21 cellular contexts compared by ENCODE assay signal in genomic region chr17:8257801-8258200, GRCh38. TPM values are rescaled to one million over a fixed set of nuclear protein-coding genes. Genes with fewer than 3 reads are reported as not detected.
A peak's percentile ranks its signal among the peaks of the same experiment; 100 is the strongest.
DNase-seq lines count a peak whose midpoint lies in the region; ATAC-seq, FAIRE-seq and TF ChIP-seq lines count a peak whose summit lies in the region.
"Had no signal": no experiment of that assay in that cellular context is flagged by ENCODE, and none has a peak within 500 bp of the region (broad histone marks: within the 10 kb centered on the region; RNA-seq: fewer than 3 reads in every experiment).

No MANE protein-coding gene starts in this region.

- DNase-seq in IMR-90 (no peak), H1 (ENCODE audit: low read depth in 1 of 2, low spot score in 2 of 2) (no peak), NAMALWA (ENCODE audit: low spot score) (no peak), iPS-NIHi11 (ENCODE audit: low spot score) (no peak)
- no peak for DNase-seq in stimulated activated effector memory CD8-positive, alpha-beta T cell treated with anti-CD3 and anti-CD28 coated beads, Interleukin-12 subunit alpha, Interleukin-12 subunit beta, amount 100 ng/mL, for 72 hours (ENCODE audit: low spot score in 2 of 2)
- DNase-seq: AML-193; Caco-2; Calu3; CD4-positive, alpha-beta T cell; CD8-positive, alpha-beta T cell; DMS79 treated with DMSO at 0.1 percent for 48 hours; GF-D8 had no signal

- H2BK120ac ChIP-seq in IMR-90 (ENCODE audit: low read depth, low read length): no peak overlapping the region
- no peak overlapping the region for H2BK120ac ChIP-seq in H1 (replicated peaks; ENCODE audit: low read depth, low read length)

- no peak overlapping the region for H4K91ac ChIP-seq in IMR-90 (ENCODE audit: insufficient read depth, low read depth, low read length)
- no peak overlapping the region for H4K91ac ChIP-seq in H1 (replicated peaks; ENCODE audit: insufficient read length, low read length)

- H3K79me1 ChIP-seq in IMR-90 (ENCODE audit: low read depth in 1 of 2, low read length in 2 of 2): peaks cover under 1 to 5% of the 10 kb centered on the region in 2 experiments; a peak in 2 of 4 replicates
- H3K79me1 ChIP-seq in H1 (ENCODE audit: low read depth, low read length): 0 out of 2 replicates have a peak, but pooled peaks cover 6% of the 10 kb centered on the region

- no peak overlapping the region for H3K9ac ChIP-seq in IMR-90 (ENCODE audit: low read depth, low read length)
- H3K9ac ChIP-seq in H1 (replicated peaks in 1 of 4; ENCODE audit: extremely low read depth in 1 of 4, low read depth in 3 of 4, low read length in 3 of 4): no peak overlapping the region
- H3K9ac ChIP-seq: BLaER1 treated with 17β-estradiol and CSF1 and Interleukin-3, amounts not matched to agents 10 nM and 100 nM had no signal

- no peak overlapping the region for H3K14ac ChIP-seq in IMR-90 (replicated peaks; ENCODE audit: low read depth, low read length)
- H3K14ac ChIP-seq in H1 (ENCODE audit: insufficient read length): no peak overlapping the region

- intact Hi-C loops in IMR-90 (cut with micrococcal nuclease): no loop called here

- H3K4ac ChIP-seq in IMR-90 (ENCODE audit: low read depth, low read length): no peak overlapping the region
- H3K4ac ChIP-seq in H1 (replicated peaks; ENCODE audit: insufficient read length, low read depth, low read length): no peak overlapping the region

- H4K8ac ChIP-seq in IMR-90 (ENCODE audit: low read depth in 2 of 2, low read length in 2 of 2) (no peak overlapping the region), H1 (ENCODE audit: extremely low read depth, insufficient read depth, low read length) (peak overlapping the region; percentile 42; the same call in 1 of the 2 replicates)

- H3K4me3 Mint-ChIP-seq in stimulated activated effector memory CD8-positive, alpha-beta T cell treated with anti-CD3 and anti-CD28 coated beads, Interleukin-12 subunit alpha, Interleukin-12 subunit beta, amount 100 ng/mL, for 72 hours: no peak overlapping the region
- H3K4me3 Mint-ChIP-seq: B cell; CD4-positive, alpha-beta T cell; CD8-positive, alpha-beta T cell had no signal

- TF ChIP-seq RAD21 in IMR-90 (IDR thresholded peaks at IDR 0.05; ENCODE audit: low read length) (no peak), H1 (IDR thresholded peaks at IDR 0.05 in 1 of 2, conservative IDR thresholded peaks at IDR 0.05 in 1 of 2; ENCODE audit: low read depth in 2 of 2, low read length in 2 of 2) (no peak)

- H4K5ac ChIP-seq in IMR-90 (ENCODE audit: low read depth, low read length) (no peak overlapping the region), H1 (ENCODE audit: insufficient read length, low read depth, low read length) (no peak overlapping the region)

- 96% methylated on average over 6 of the region's 8 CpGs; no CpG with 5 or more reads in 1 of the 2 experiments for WGBS in IMR-90 (ENCODE audit: extremely low coverage in 2 of 2, insufficient read length in 1 of 2), 2 experiments
- 95% methylated on average over 8 of the region's 8 CpGs; no CpG with 5 or more reads in 1 of the 2 experiments for WGBS in H1 (ENCODE audit: extremely low coverage in 1 of 2, insufficient coverage in 1 of 2, insufficient read length in 1 of 2, insufficient replicate concordance in 2 of 2, low coverage in 1 of 2, low lambda C conversion rate in 2 of 2, missing lambda C conversion rate in 1 of 2), 2 experiments

- H3K36me3 ChIP-seq in IMR-90 (ENCODE audit: control insufficient read depth, insufficient read depth, low read length) (peaks cover 30% of the 10 kb centered on the region), H1 (ENCODE audit: control insufficient read depth in 2 of 4, insufficient read depth in 4 of 4, low read length in 3 of 4) (peaks cover 32 to 83% (median 64%) of the 10 kb centered on the region in 4 experiments)

- BruUV-seq in IMR-90 (replicated peaks; lab: Mats Ljungman, UMichigan): no TSS peak

- no peak for TF ChIP-seq POLR2A in IMR-90 (IDR thresholded peaks at IDR 0.05; ENCODE audit: low read depth, low read length)
- TF ChIP-seq POLR2A in H1 (IDR thresholded peaks at IDR 0.05; ENCODE audit: control extremely low read depth in 1 of 2, low read depth in 2 of 2, low read length in 2 of 2): no peak

- CTCF ChIA-PET in IMR-90 (lab: Yijun Ruan, JAX): no interaction called here
- CTCF ChIA-PET in H1 (lab: Charles Lee; ENCODE audit: partially characterized antibody): interaction anchor here (1.4 kb wide), 1 partner anchor 57 kb away, joined by 5 read pairs; no protein-coding TSS in a partner anchor

- FAIRE-seq in H1 (lab: Jason Lieb, UNC): no peak
- FAIRE-seq: A549, D721Med, G401.6, GM12891, GM19239 had no signal

- H3K4me2 ChIP-seq in IMR-90 (ENCODE audit: low read depth, low read length) (no peak overlapping the region), H1 (ENCODE audit: insufficient read depth in 1 of 2, low read depth in 2 of 2, low read length in 2 of 2) (no peak overlapping the region)
- H3K4me2 ChIP-seq: A549; BLaER1 treated with 17β-estradiol and CSF1 and Interleukin-3, amounts not matched to agents 10 nM and 100 nM had no signal

- dilution Hi-C loops in IMR-90 (cut with HindIII; ENCODE audit: low sequenced_read_pairs, unreplicated experiment): no loop called here

- H2BK20ac ChIP-seq in IMR-90 (ENCODE audit: low read depth, low read length) (no peak overlapping the region), H1 (ENCODE audit: low read length) (no peak overlapping the region)

- H4K20me1 ChIP-seq in IMR-90 (ENCODE audit: insufficient read depth, low read length): no peaks in the 10 kb centered on the region
- peaks cover 0 to 5% of the 10 kb centered on the region in 2 experiments for H4K20me1 ChIP-seq in H1 (replicated peaks in 1 of 2; ENCODE audit: control insufficient read depth in 1 of 2, insufficient read depth in 2 of 2, low read length in 2 of 2)

- no peak overlapping the region for H3K27ac Mint-ChIP-seq in stimulated activated effector memory CD8-positive, alpha-beta T cell treated with anti-CD3 and anti-CD28 coated beads, Interleukin-12 subunit alpha, Interleukin-12 subunit beta, amount 100 ng/mL, for 72 hours
- H3K27ac Mint-ChIP-seq: B cell; CD4-positive, alpha-beta T cell; CD8-positive, alpha-beta T cell had no signal

- no peaks in the 10 kb centered on the region for H3K4me1 ChIP-seq in IMR-90 (ENCODE audit: control insufficient read depth, insufficient read depth, low read length)
- no peaks in the 10 kb centered on the region for H3K4me1 ChIP-seq in H1 (replicated peaks in 1 of 4; ENCODE audit: control insufficient read depth in 3 of 4, insufficient read depth in 4 of 4, low read length in 3 of 4)
- H3K4me1 ChIP-seq: A549; BLaER1 treated with 17β-estradiol and CSF1 and Interleukin-3, amounts not matched to agents 10 nM and 100 nM; Caco-2 had no signal

- H3K23ac ChIP-seq in IMR-90 (ENCODE audit: low read depth, low read length): no peak overlapping the region
- H3K23ac ChIP-seq in H1 (ENCODE audit: insufficient read length): no peak overlapping the region

- H3K56ac ChIP-seq in IMR-90 (ENCODE audit: extremely low read depth, insufficient read depth, low read length): no peak overlapping the region
- no peak overlapping the region for H3K56ac ChIP-seq in H1 (replicated peaks; ENCODE audit: insufficient read length, low read depth, low read length)

- no peak for TF ChIP-seq EP300 in H1 (IDR thresholded peaks at IDR 0.05; ENCODE audit: borderline replicate concordance in 1 of 2, low read depth in 2 of 2, low read length in 2 of 2)

- H2BK5ac ChIP-seq in IMR-90 (ENCODE audit: low read depth, low read length, poor library complexity, severe bottlenecking) (no peak overlapping the region), H1 (ENCODE audit: low read depth, low read length) (no peak overlapping the region)

- H3K9me3 Mint-ChIP-seq in stimulated activated effector memory CD8-positive, alpha-beta T cell treated with anti-CD3 and anti-CD28 coated beads, Interleukin-12 subunit alpha, Interleukin-12 subunit beta, amount 100 ng/mL, for 72 hours: no peaks in the 10 kb centered on the region
- H3K9me3 Mint-ChIP-seq: CD4-positive, alpha-beta T cell; CD8-positive, alpha-beta T cell had no signal

- no peak overlapping the region for H2AFZ ChIP-seq in IMR-90 (replicated peaks; ENCODE audit: low read length, poor library complexity)
- no peak overlapping the region for H2AFZ ChIP-seq in H1 (ENCODE audit: low read length)

- in situ Hi-C loops in IMR-90 (cut with MboI; ENCODE audit: low sequenced_read_pairs): no loop called here

- POLR2A ChIA-PET in IMR-90 (lab: Charles Lee; ENCODE audit: unreplicated experiment): no interaction called here
- POLR2A ChIA-PET in H1 (lab: Charles Lee; ENCODE audit: partially characterized antibody): interaction anchor here (2.0 to 66.3 kb wide), 3 partner anchors 6 to 119 kb away, joined by 7 to 1521 read pairs (median 1521); partner anchors contain the start of genes CTC1, KRABD2, PFAS and RANGRF

- H3K9me1 ChIP-seq in IMR-90 (ENCODE audit: insufficient read depth, low read length): no peaks in the 10 kb centered on the region

- H3K9me3 ChIP-seq in IMR-90 (ENCODE audit: control insufficient read depth, insufficient read depth, low read length) (no peaks in the 10 kb centered on the region), H1 (ENCODE audit: insufficient read depth in 2 of 2, low read depth in 1 of 2, low read length in 1 of 2) (no peaks in the 10 kb centered on the region)
- H3K9me3 ChIP-seq: A549; BLaER1 treated with 17β-estradiol and CSF1 and Interleukin-3, amounts not matched to agents 10 nM and 100 nM; Caco-2 had no signal

- H3K18ac ChIP-seq in IMR-90 (ENCODE audit: low read depth, low read length) (no peak overlapping the region), H1 (ENCODE audit: extremely low read depth, low read length) (no peak overlapping the region)

- H3K79me2 ChIP-seq in H1 (ENCODE audit: control insufficient read depth in 1 of 2, insufficient read depth in 2 of 2, low read length in 2 of 2): peaks cover 4 to 7% of the 10 kb centered on the region in 2 experiments; a peak in 3 of 4 replicates

- H3K23me2 ChIP-seq in H1 (ENCODE audit: low read depth, low read length): no peaks in the 10 kb centered on the region

- no peak overlapping the region for H2BK15ac ChIP-seq in IMR-90 (ENCODE audit: low read depth, low read length)
- H2BK15ac ChIP-seq in H1 (ENCODE audit: low read length): no peak overlapping the region

- TF ChIP-seq CTCF in IMR-90 (conservative IDR thresholded peaks at IDR 0.05; ENCODE audit: low read depth, low read length) (no peak), H1 (IDR thresholded peaks at IDR 0.05; ENCODE audit: control extremely low read depth in 1 of 3, insufficient read depth in 1 of 3, low read depth in 1 of 3, low read length in 3 of 3) (no peak)

- H3K27me3 ChIP-seq in IMR-90 (ENCODE audit: control insufficient read depth, insufficient read depth, low read length) (no peaks in the 10 kb centered on the region), H1 (replicated peaks in 1 of 4; ENCODE audit: control insufficient read depth in 3 of 4, extremely low read depth in 1 of 4, insufficient read depth in 3 of 4, low read length in 3 of 4) (no peaks in the 10 kb centered on the region)
- H3K27me3 ChIP-seq: BLaER1 treated with 17β-estradiol and CSF1 and Interleukin-3, amounts not matched to agents 10 nM and 100 nM had no signal

- H2AK5ac ChIP-seq in IMR-90 (ENCODE audit: low read depth, low read length) (no peak overlapping the region), H1 (ENCODE audit: low read depth, low read length) (no peak overlapping the region)

- H3K36me3 Mint-ChIP-seq in stimulated activated effector memory CD8-positive, alpha-beta T cell treated with anti-CD3 and anti-CD28 coated beads, Interleukin-12 subunit alpha, Interleukin-12 subunit beta, amount 100 ng/mL, for 72 hours: peaks cover 92% of the 10 kb centered on the region

- no peaks in the 10 kb centered on the region for H3K4me1 Mint-ChIP-seq in stimulated activated effector memory CD8-positive, alpha-beta T cell treated with anti-CD3 and anti-CD28 coated beads, Interleukin-12 subunit alpha, Interleukin-12 subunit beta, amount 100 ng/mL, for 72 hours
- H3K4me1 Mint-ChIP-seq: B cell had no signal

- no peak overlapping the region for H3K27ac ChIP-seq in IMR-90 (ENCODE audit: insufficient read depth, low read length)
- H3K27ac ChIP-seq in H1 (ENCODE audit: low read depth, low read length): no peak overlapping the region
- H3K27ac ChIP-seq: 22Rv1; A549; BLaER1 treated with 17β-estradiol and CSF1 and Interleukin-3, amounts not matched to agents 10 nM and 100 nM; C4-2B had no signal

- no peak overlapping the region for H3K4me3 ChIP-seq in IMR-90 (ENCODE audit: insufficient read depth, low read depth, low read length)
- H3K4me3 ChIP-seq in H1 (ENCODE audit: extremely low read depth in 1 of 4, insufficient read depth in 2 of 4, low read depth in 3 of 4, low read length in 4 of 4): no peak overlapping the region
- H3K4me3 ChIP-seq: A549; BLaER1 treated with 17β-estradiol and CSF1 and Interleukin-3, amounts not matched to agents 10 nM and 100 nM had no signal

- H2BK12ac ChIP-seq in H1 (ENCODE audit: low read depth, low read length): no peak overlapping the region

- no peak for ATAC-seq in IMR-90 (ENCODE audit: low read depth)
- peak; percentile 43 for ATAC-seq in stimulated activated effector memory CD8-positive, alpha-beta T cell treated with anti-CD3 and anti-CD28 coated beads, Interleukin-12 subunit alpha, Interleukin-12 subunit beta, amount 100 ng/mL, for 72 hours
- ATAC-seq: A549; CD8-positive, alpha-beta T cell had no signal

- peak overlapping the region; percentile 1 for H2AK9ac ChIP-seq in IMR-90 (replicated peaks; ENCODE audit: low read depth, low read length, poor library complexity)

RNA-seq across cellular contexts. Expression of gene PFAS, which starts 8.7 kb away (rescaled TPM):
- total RNA-seq in IMR-90 (2012; rRNA removed): 22.2 and 26.2 TPM in 2 replicates
- polyA plus RNA-seq in IMR-90 (2012; rRNA removed) (20.5 and 20.7 TPM in 2 replicates), H1 (2011; rRNA removed) (88.4 and 120 TPM in 2 replicates)
- polyA plus RNA-seq in IMR-90 (2012; cell fraction: cytosol; rRNA removed): 10.2 and 12.6 TPM in 2 replicates
- 74.8 and 108 TPM in 2 replicates for polyA plus RNA-seq in IMR-90 (2012; cell fraction: nucleus; rRNA removed; ENCODE audit: low replicate concordance)
- 238 and 248 TPM in 2 replicates for total RNA-seq in H1 (2021; fragmentation: NEBNext Ultra II Directional; extraction: Animal tissue kit (Norgen Biotek cat#: 25700))
- 82.0 TPM for polyA plus RNA-seq in H1 (2011; cell fraction: cytosol; rRNA removed)
- polyA plus RNA-seq in H1 (2011; cell fraction: nucleus; rRNA removed): 363 TPM
- polyA plus RNA-seq in H1 (2012, experiment 1 of 2): 107 to 119 TPM (median 115 TPM) in 4 replicates
- 124 TPM for polyA plus RNA-seq in H1 (2012, experiment 2 of 2)
- polyA plus RNA-seq in H1 (2013, experiment 1 of 2): 71.8 TPM
- 62.8 TPM for polyA plus RNA-seq in H1 (2013, experiment 2 of 2)
- polyA minus RNA-seq in H1 (2011; rRNA and poly(A)+ RNA removed): 219 and 271 TPM in 2 replicates
- 89.1 TPM for polyA minus RNA-seq in H1 (2011; cell fraction: cytosol; rRNA and poly(A)+ RNA removed)
- polyA minus RNA-seq in H1 (2011; cell fraction: nucleus; rRNA and poly(A)+ RNA removed): 167 TPM

RNA-seq across cellular contexts. Expression of gene CTC1, which starts 9.9 kb away (rescaled TPM):
- 1.1 and 1.8 TPM in 2 replicates for total RNA-seq in IMR-90 (2012; rRNA removed)
- 6.1 and 9.0 TPM in 2 replicates for polyA plus RNA-seq in IMR-90 (2012; rRNA removed)
- polyA plus RNA-seq in IMR-90 (2012; cell fraction: cytosol; rRNA removed): 1.7 and 4.9 TPM in 2 replicates
- 28.6 and 51.3 TPM in 2 replicates for polyA plus RNA-seq in IMR-90 (2012; cell fraction: nucleus; rRNA removed; ENCODE audit: low replicate concordance)
- 33.7 and 39.8 TPM in 2 replicates for total RNA-seq in H1 (2021; fragmentation: NEBNext Ultra II Directional; extraction: Animal tissue kit (Norgen Biotek cat#: 25700))
- polyA plus RNA-seq in H1 (2011; rRNA removed): 19.4 and 32.2 TPM in 2 replicates
- 13.3 TPM for polyA plus RNA-seq in H1 (2011; cell fraction: cytosol; rRNA removed)
- 112 TPM for polyA plus RNA-seq in H1 (2011; cell fraction: nucleus; rRNA removed)
- polyA plus RNA-seq in H1 (2012, experiment 1 of 2): 12.8 to 17.3 TPM (median 14.4 TPM) in 4 replicates
- 6.4 TPM for polyA plus RNA-seq in H1 (2012, experiment 2 of 2)
- 13.0 TPM for polyA plus RNA-seq in H1 (2013, experiment 1 of 2)
- 12.3 TPM for polyA plus RNA-seq in H1 (2013, experiment 2 of 2)
- polyA minus RNA-seq in H1 (2011; rRNA and poly(A)+ RNA removed): 36.9 and 45.5 TPM in 2 replicates
- polyA minus RNA-seq in H1 (2011; cell fraction: cytosol; rRNA and poly(A)+ RNA removed): 11.2 TPM
- 74.9 TPM for polyA minus RNA-seq in H1 (2011; cell fraction: nucleus; rRNA and poly(A)+ RNA removed)

RNA-seq across cellular contexts. Expression of gene RANGRF, which starts 30.7 kb away (rescaled TPM):
- total RNA-seq in IMR-90 (2012; rRNA removed): 16.1 and 19.5 TPM in 2 replicates
- polyA plus RNA-seq in IMR-90 (2012; rRNA removed) (36.6 and 42.9 TPM in 2 replicates), H1 (2011; rRNA removed) (49.6 and 52.8 TPM in 2 replicates)
- polyA plus RNA-seq in IMR-90 (2012; cell fraction: cytosol; rRNA removed): 33.8 and 42.7 TPM in 2 replicates
- 26.1 and 34.2 TPM in 2 replicates for polyA plus RNA-seq in IMR-90 (2012; cell fraction: nucleus; rRNA removed; ENCODE audit: low replicate concordance)
- total RNA-seq in H1 (2021; fragmentation: NEBNext Ultra II Directional; extraction: Animal tissue kit (Norgen Biotek cat#: 25700)): 36.9 and 39.4 TPM in 2 replicates
- polyA plus RNA-seq in H1 (2011; cell fraction: cytosol; rRNA removed): 57.8 TPM
- 77.2 TPM for polyA plus RNA-seq in H1 (2011; cell fraction: nucleus; rRNA removed)
- 48.7 to 53.1 TPM (median 50.5 TPM) in 4 replicates for polyA plus RNA-seq in H1 (2012, experiment 1 of 2)
- 76.5 TPM for polyA plus RNA-seq in H1 (2012, experiment 2 of 2)
- 59.0 TPM for polyA plus RNA-seq in H1 (2013, experiment 1 of 2)
- polyA plus RNA-seq in H1 (2013, experiment 2 of 2): 57.7 TPM
- 19.5 and 20.1 TPM in 2 replicates for polyA minus RNA-seq in H1 (2011; rRNA and poly(A)+ RNA removed)
- polyA minus RNA-seq in H1 (2011; cell fraction: cytosol; rRNA and poly(A)+ RNA removed): 22.1 TPM
- polyA minus RNA-seq in H1 (2011; cell fraction: nucleus; rRNA and poly(A)+ RNA removed): 14.0 TPM

RNA-seq across cellular contexts. Expression of gene SLC25A35, which starts 37.4 kb away (rescaled TPM):
- 0.18 and 0.28 TPM in 2 replicates for total RNA-seq in IMR-90 (2012; rRNA removed)
- 2.0 and 3.1 TPM in 2 replicates for polyA plus RNA-seq in IMR-90 (2012; rRNA removed)
- 1.1 and 2.6 TPM in 2 replicates for polyA plus RNA-seq in IMR-90 (2012; cell fraction: cytosol; rRNA removed)
- 14.4 and 15.6 TPM in 2 replicates for polyA plus RNA-seq in IMR-90 (2012; cell fraction: nucleus; rRNA removed; ENCODE audit: low replicate concordance)
- 3.6 and 5.8 TPM in 2 replicates for total RNA-seq in H1 (2021; fragmentation: NEBNext Ultra II Directional; extraction: Animal tissue kit (Norgen Biotek cat#: 25700))
- 4.2 and 6.0 TPM in 2 replicates for polyA plus RNA-seq in H1 (2011; rRNA removed)
- 3.1 TPM for polyA plus RNA-seq in H1 (2011; cell fraction: cytosol; rRNA removed)
- 16.8 TPM for polyA plus RNA-seq in H1 (2011; cell fraction: nucleus; rRNA removed)
- 3.5 to 7.5 TPM (median 6.5 TPM) in 4 replicates for polyA plus RNA-seq in H1 (2012, experiment 1 of 2)
- polyA plus RNA-seq in H1 (2012, experiment 2 of 2): 7.1 TPM
- 4.9 TPM for polyA plus RNA-seq in H1 (2013, experiment 1 of 2)
- polyA plus RNA-seq in H1 (2013, experiment 2 of 2): 5.0 TPM
- 1.6 and 2.0 TPM in 2 replicates for polyA minus RNA-seq in H1 (2011; rRNA and poly(A)+ RNA removed)
- polyA minus RNA-seq in H1 (2011; cell fraction: cytosol; rRNA and poly(A)+ RNA removed): 5.4 TPM
- polyA minus RNA-seq in H1 (2011; cell fraction: nucleus; rRNA and poly(A)+ RNA removed): 4.0 TPM

RNA-seq across cellular contexts. Expression of gene AURKB, which starts 47.4 kb away (rescaled TPM):
- 38.9 and 45.9 TPM in 2 replicates for total RNA-seq in IMR-90 (2012; rRNA removed)
- 55.0 and 62.0 TPM in 2 replicates for polyA plus RNA-seq in IMR-90 (2012; rRNA removed)
- 22.6 and 51.7 TPM in 2 replicates for polyA plus RNA-seq in IMR-90 (2012; cell fraction: cytosol; rRNA removed)
- 150 and 182 TPM in 2 replicates for polyA plus RNA-seq in IMR-90 (2012; cell fraction: nucleus; rRNA removed; ENCODE audit: low replicate concordance)
- 154 and 160 TPM in 2 replicates for total RNA-seq in H1 (2021; fragmentation: NEBNext Ultra II Directional; extraction: Animal tissue kit (Norgen Biotek cat#: 25700))
- polyA plus RNA-seq in H1 (2011; rRNA removed): 102 and 171 TPM in 2 replicates
- 93.9 TPM for polyA plus RNA-seq in H1 (2011; cell fraction: cytosol; rRNA removed)
- 222 TPM for polyA plus RNA-seq in H1 (2011; cell fraction: nucleus; rRNA removed)
- 155 to 177 TPM (median 169 TPM) in 4 replicates for polyA plus RNA-seq in H1 (2012, experiment 1 of 2)
- 172 TPM for polyA plus RNA-seq in H1 (2012, experiment 2 of 2)
- 168 TPM for polyA plus RNA-seq in H1 (2013, experiment 1 of 2)
- 162 TPM for polyA plus RNA-seq in H1 (2013, experiment 2 of 2)
- 55.0 and 80.2 TPM in 2 replicates for polyA minus RNA-seq in H1 (2011; rRNA and poly(A)+ RNA removed)
- polyA minus RNA-seq in H1 (2011; cell fraction: cytosol; rRNA and poly(A)+ RNA removed): 41.2 TPM
- polyA minus RNA-seq in H1 (2011; cell fraction: nucleus; rRNA and poly(A)+ RNA removed): 80.6 TPM

Comparison
In these comparisons a context has a peak if more than half of its experiments do, and no peak if none do; other contexts are left out.
1. RNA of gene CTC1, which starts 9.9 kb away (total RNA-seq): 33.7 to 39.8 TPM in H1; 1.1 to 1.8 TPM in IMR-90; every median in the first group is over 10 times any median in the second.